In the genomic region with DNA sequence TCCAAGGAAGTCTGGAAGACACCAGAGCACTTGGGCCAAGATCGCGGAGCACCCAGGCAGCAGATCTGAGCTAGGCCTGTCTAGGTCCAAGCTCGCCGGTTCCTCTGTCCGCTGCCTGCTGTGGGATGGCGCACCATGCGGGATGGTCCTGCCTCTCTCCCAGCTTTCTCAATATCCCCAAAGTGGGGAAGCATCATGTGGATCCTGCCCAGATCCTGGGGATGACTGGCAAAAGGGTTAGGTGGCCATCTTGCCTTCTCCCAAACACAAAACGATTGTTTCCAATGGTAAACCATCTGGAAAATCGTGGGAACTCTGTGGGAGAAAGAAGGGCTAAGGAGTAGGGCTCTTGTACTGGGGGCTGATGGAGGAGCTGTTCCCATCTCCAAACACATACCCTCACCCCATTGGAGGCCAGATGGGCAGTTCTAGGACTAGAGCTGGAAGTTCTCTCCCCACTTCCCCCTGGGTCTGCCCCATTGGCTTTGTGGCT, we compare ENCODE assay signal across 1 cellular context.
TF ChIP-seq lines count a peak whose summit lies in the region.

No MANE protein-coding gene starts in this region.

TF ChIP-seq in GM12878, 131 proteins besides CTCF, POLR2A, EP300 and RAD21 (continued from another document):
- TF ChIP-seq CUX1 (IDR thresholded peaks at IDR 0.05; ENCODE audit: insufficient replicate concordance, low read depth, low read length) (no peak), RB1 (IDR thresholded peaks at IDR 0.05; ENCODE audit: borderline replicate concordance) (no peak)
